Comparison of ENCODE assay signal across 8 cellular contexts in genomic region chr5:36875789-36876388, GRCh38. TPM values are rescaled to one million over a fixed set of nuclear protein-coding genes. Genes with fewer than 3 reads are reported as not detected.
DNase-seq lines count a peak whose midpoint lies in the region; TF ChIP-seq lines count a peak whose summit lies in the region.

No MANE protein-coding gene starts in this region.

- H3K9ac ChIP-seq in ES-I3 (ENCODE audit: low read depth, low read length), result peak overlapping the region; percentile 97

- H3K27me3 ChIP-seq in MG63, result no peaks in the 10 kb centered on the region
- no peaks in the 10 kb centered on the region for H3K27me3 ChIP-seq in ovary
- H3K27me3 ChIP-seq in tibial artery, result no peaks in the 10 kb centered on the region

- TF ChIP-seq POLR2A in ovary (IDR thresholded peaks at IDR 0.05), result peak; percentile 15

- intact Hi-C loops in head of caudate nucleus (cut with DNase I) (loop anchor here (5.0 to 10.0 kb wide), 2 partner anchors 69 to 134 kb away; no protein-coding TSS in a partner anchor), ovary (cut with DNase I) (loop anchor here in 2 of 4 donors (10.0 kb wide), 2 partner anchors 69 to 131 kb away; no protein-coding TSS in a partner anchor), tibial artery (cut with DNase I; ENCODE audit: low total_unique reads) (no loop called here)

- TF ChIP-seq CTCF in ovary (IDR thresholded peaks at IDR 0.05) (peak; percentile 40 to 54 (median 40)), tibial artery (IDR thresholded peaks at IDR 0.05) (peak; percentile 25 to 47)

- DNase-seq in HCEC 1CT (peak; percentile 85), MG63 (peak; percentile 80), SK-N-DZ (ENCODE audit: low spot score) (peak; percentile 74), head of caudate nucleus (peak; percentile 50 to 92 (median 83)), ovary (peak; percentile 76 to 86 (median 83)), tibial artery (peak; percentile 76 to 89)

- no peaks in the 10 kb centered on the region for H3K36me3 ChIP-seq in ES-I3 (ENCODE audit: insufficient read depth, low read length)
- H3K36me3 ChIP-seq in MG63, result peaks cover 12% of the 10 kb centered on the region
- no peaks in the 10 kb centered on the region for H3K36me3 ChIP-seq in ovary
- H3K36me3 ChIP-seq in tibial artery, result no peaks in the 10 kb centered on the region

- H3K27me3 Mint-ChIP-seq in activated naive CD4-positive, alpha-beta T cell treated with anti-CD3 and anti-CD28 coated beads, Interleukin-2, amount 50 U/mL, for 24 hours, result no peaks in the 10 kb centered on the region

- H3K36me3 Mint-ChIP-seq in activated naive CD4-positive, alpha-beta T cell treated with anti-CD3 and anti-CD28 coated beads, Interleukin-2, amount 50 U/mL, for 24 hours, result no peaks in the 10 kb centered on the region

- H3K4me3 ChIP-seq in MG63 (peak overlapping the region; percentile 83), ovary (peak overlapping the region; percentile 62), tibial artery (peak overlapping the region; percentile 75 to 92)

- H3K9me3 Mint-ChIP-seq in activated naive CD4-positive, alpha-beta T cell treated with anti-CD3 and anti-CD28 coated beads, Interleukin-2, amount 50 U/mL, for 24 hours, result no peaks in the 10 kb centered on the region

- no peak for TF ChIP-seq EP300 in ovary (IDR thresholded peaks at IDR 0.05)

- H3K4me3 Mint-ChIP-seq in activated naive CD4-positive, alpha-beta T cell treated with anti-CD3 and anti-CD28 coated beads, Interleukin-2, amount 50 U/mL, for 24 hours, result peak overlapping the region; percentile 94

- H3K27ac ChIP-seq in ovary (peak overlapping the region; percentile 92 to 98), tibial artery (peak overlapping the region; percentile 95 to 99)

- 0 out of 2 replicates have a peak, but pooled peaks cover 5% of the 10 kb centered on the region for H3K4me1 ChIP-seq in ES-I3 (ENCODE audit: insufficient read depth, low read length)
- peaks cover 4% of the 10 kb centered on the region for H3K4me1 ChIP-seq in ovary (ENCODE audit: insufficient read depth)
- H3K4me1 ChIP-seq in tibial artery, result peaks cover 0 to 43% (median 15%) of the 10 kb centered on the region in 4 donors

- H3K9me3 ChIP-seq in ES-I3 (ENCODE audit: control insufficient read depth, insufficient read depth, low read length) (no peaks in the 10 kb centered on the region), MG63 (no peaks in the 10 kb centered on the region), ovary (no peaks in the 10 kb centered on the region), tibial artery (no peaks in the 10 kb centered on the region)

- H3K27ac Mint-ChIP-seq in activated naive CD4-positive, alpha-beta T cell treated with anti-CD3 and anti-CD28 coated beads, Interleukin-2, amount 50 U/mL, for 24 hours, result peak overlapping the region; percentile 97

- peaks cover 63% of the 10 kb centered on the region for H3K4me1 Mint-ChIP-seq in activated naive CD4-positive, alpha-beta T cell treated with anti-CD3 and anti-CD28 coated beads, Interleukin-2, amount 50 U/mL, for 24 hours

- 0% methylated on average over 60 of the region's 60 CpGs for WGBS in ovary, 3 donors

RNA-seq across cellular contexts. Expression of gene NIPBL, which starts 0.7 kb away (rescaled TPM):
- total RNA-seq in MG63 (2014; rRNA removed; shearing (Covaris generic); ENCODE audit: low replicate concordance), result 10.6 and 21.7 TPM in 2 replicates
- polyA plus RNA-seq in SK-N-DZ (2014; cell fraction: cytosol; rRNA removed), result 12.2 and 14.5 TPM in 2 replicates
- polyA plus RNA-seq in SK-N-DZ (2014; cell fraction: nucleus; rRNA removed), result 16.8 and 19.5 TPM in 2 replicates
- 10 to 100 TPM; 40.9 to 73.1 (median 63.7) TPM for total RNA-seq in ovary
- polyA plus RNA-seq in ovary, result 10 to 100 TPM; 20.8 to 22.8 TPM

Comparison
In these comparisons a context has a peak if more than half of its experiments do, and no peak if none do; other contexts are left out.
1. Peak in every context shown above with its lines: DNase-seq, H3K4me3 ChIP-seq and H3K27ac ChIP-seq.